In genomic region chr6:13574571-13575376, GRCh38 we compare ENCODE assay signal across 1 cellular context.
TF ChIP-seq lines count a peak whose summit lies in the region.

Gene SIRT5 (plus strand): TSS chr6:13574601. CDS start chr6:13584111, 9,510 bp downstream.

TF ChIP-seq in K562, 482 proteins besides CTCF, POLR2A, EP300 and RAD21 (continued from another document and continues in another):
- TF ChIP-seq ZNF280B (CRISPR knock-in tag; IDR thresholded peaks at IDR 0.05): no peak
- TF ChIP-seq CREB1 (IDR thresholded peaks at IDR 0.05): no peak; the same call in 1 of the 2 replicates
- TF ChIP-seq CREB1 (CRISPR knock-in tag; IDR thresholded peaks at IDR 0.05): peak; percentile 69
- 0 out of 2 replicates have a peak, but pooled peaks have one; percentile 3 for TF ChIP-seq ATF3 (IDR thresholded peaks at IDR 0.05)
- TF ChIP-seq ATF3 (CRISPR knock-in tag; conservative IDR thresholded peaks at IDR 0.05): no peak
- no peak for TF ChIP-seq SMARCB1 (IDR thresholded peaks at IDR 0.05; ENCODE audit: insufficient read length, low read depth)
- TF ChIP-seq KDM2B (CRISPR knock-in tag; IDR thresholded peaks at IDR 0.05): no peak
- TF ChIP-seq ARID3B (CRISPR knock-in tag; IDR thresholded peaks at IDR 0.05; ENCODE audit: borderline replicate concordance): no peak
- no peak for TF ChIP-seq PREB (CRISPR knock-in tag; IDR thresholded peaks at IDR 0.05)
- peak; percentile 65; the same call in 1 of the 2 replicates for TF ChIP-seq DMBX1 (CRISPR knock-in tag; IDR thresholded peaks at IDR 0.05; ENCODE audit: borderline replicate concordance)
- TF ChIP-seq ZNF584 (CRISPR knock-in tag; IDR thresholded peaks at IDR 0.05; ENCODE audit: low read depth): no peak
- TF ChIP-seq MXD1 (CRISPR knock-in tag; IDR thresholded peaks at IDR 0.05; ENCODE audit: borderline replicate concordance, poor library complexity, severe bottlenecking): no peak
- peak; percentile 48; the same call in 1 of the 2 replicates for TF ChIP-seq CREM (IDR thresholded peaks at IDR 0.05; ENCODE audit: low read depth)
- peak; percentile 56; the same call in 1 of the 2 replicates for TF ChIP-seq MTA1 (IDR thresholded peaks at IDR 0.05; ENCODE audit: borderline replicate concordance)
- TF ChIP-seq ZNF696 (CRISPR knock-in tag; conservative IDR thresholded peaks at IDR 0.05): no peak
- TF ChIP-seq MCM2 (IDR thresholded peaks at IDR 0.05; ENCODE audit: low read depth): no peak
- TF ChIP-seq HDAC1 (IDR thresholded peaks at IDR 0.05): peak in 1 of 2 experiments; percentile 92; a peak in 2 of 4 replicates
- no peak for TF ChIP-seq HDAC6 (IDR thresholded peaks at IDR 0.05; ENCODE audit: low read depth, low read length)
- no peak for TF ChIP-seq HNRNPH1 (optimal IDR thresholded peaks at IDR 0.05; ENCODE audit: low read depth, low read length)
- no peak for TF ChIP-seq ATF4 (CRISPR knock-in tag; IDR thresholded peaks at IDR 0.05)
- TF ChIP-seq OTX1 (CRISPR knock-in tag; IDR thresholded peaks at IDR 0.05): 0 out of 2 replicates have a peak, but pooled peaks have one; percentile 56
- TF ChIP-seq FUS (optimal IDR thresholded peaks at IDR 0.05; ENCODE audit: low read depth, low read length): no peak
- no peak for TF ChIP-seq PBX2 (CRISPR knock-in tag; IDR thresholded peaks at IDR 0.05; ENCODE audit: low read depth)
- no peak for TF ChIP-seq PBX2 (tag; conservative IDR thresholded peaks at IDR 0.05; ENCODE audit: low read depth)
- no peak for TF ChIP-seq MCM3 (IDR thresholded peaks at IDR 0.05)
- TF ChIP-seq FIP1L1 (IDR thresholded peaks at IDR 0.05; ENCODE audit: low read depth, low read length, poor library complexity, severe bottlenecking): no peak
- TF ChIP-seq ELF2 (CRISPR knock-in tag; IDR thresholded peaks at IDR 0.05): 0 out of 2 replicates have a peak, but pooled peaks have one; percentile 58
- no peak for TF ChIP-seq ZNF146 (CRISPR knock-in tag; IDR thresholded peaks at IDR 0.05; ENCODE audit: unreplicated experiment)
- TF ChIP-seq RBM25 (IDR thresholded peaks at IDR 0.05; ENCODE audit: low read depth, low read length, severe bottlenecking): no peak
- TF ChIP-seq CCAR2 (IDR thresholded peaks at IDR 0.05; ENCODE audit: low read depth, low read length): no peak
- peak; percentile 94 for TF ChIP-seq EP400 (IDR thresholded peaks at IDR 0.05)
- peak; percentile 8; the same call in 1 of the 2 replicates for TF ChIP-seq MEF2A (IDR thresholded peaks at IDR 0.05; ENCODE audit: control insufficient read depth, low read depth, low read length)
- peak; percentile 25 for TF ChIP-seq FOSL1 (tag; conservative IDR thresholded peaks at IDR 0.05)
- TF ChIP-seq ZNF589 (CRISPR knock-in tag; IDR thresholded peaks at IDR 0.05; ENCODE audit: low read depth): no peak; the same call in 1 of the 2 replicates
- TF ChIP-seq CUX1 (CRISPR knock-in tag; IDR thresholded peaks at IDR 0.05): no peak
- TF ChIP-seq CREB3 (tag; conservative IDR thresholded peaks at IDR 0.05; ENCODE audit: low read depth): no peak
- peak in 1 of 2 experiments; percentile 23; a peak in 1 of 4 replicates for TF ChIP-seq ZMIZ1 (IDR thresholded peaks at IDR 0.05; ENCODE audit: low read depth in 2 of 2, low read length in 2 of 2)
- no peak for TF ChIP-seq HDAC8 (tag; IDR thresholded peaks at IDR 0.05)
- TF ChIP-seq ZNF263 (CRISPR knock-in tag; IDR thresholded peaks at IDR 0.05; ENCODE audit: borderline replicate concordance): no peak; the same call in 1 of the 2 replicates
- TF ChIP-seq TAF9B (IDR thresholded peaks at IDR 0.05; ENCODE audit: partially characterized antibody): peak; percentile 65
- peak; percentile 83; the same call in 1 of the 2 replicates for TF ChIP-seq PHB (CRISPR knock-in tag; IDR thresholded peaks at IDR 0.05)
- TF ChIP-seq ZNF444 (CRISPR knock-in tag; IDR thresholded peaks at IDR 0.05): 0 out of 2 replicates have a peak, but pooled peaks have one; percentile 28
- TF ChIP-seq POLR2G (IDR thresholded peaks at IDR 0.05; ENCODE audit: low read depth, low read length): peak; percentile 95
